Comparison of ENCODE assay signal across 1 cellular context in genomic region chr7:25179771-25180591, GRCh38.
TF ChIP-seq lines count a peak whose summit lies in the region.

No MANE protein-coding gene starts in this region.

TF ChIP-seq in SK-N-SH, 30 proteins besides CTCF, POLR2A, EP300 and RAD21 (continued from another document):
- no peak for TF ChIP-seq PBX3 (IDR thresholded peaks at IDR 0.05)
- TF ChIP-seq TEAD4 (IDR thresholded peaks at IDR 0.05; ENCODE audit: borderline replicate concordance, insufficient read depth), result no peak
- TF ChIP-seq SMC3 (IDR thresholded peaks at IDR 0.05; ENCODE audit: low read depth, low read length), result no peak; the same call in 1 of the 2 replicates
- TF ChIP-seq MEF2A (IDR thresholded peaks at IDR 0.05; ENCODE audit: borderline replicate concordance, low read depth), result no peak
- TF ChIP-seq REST (IDR thresholded peaks at IDR 0.05; ENCODE audit: low read depth, low read length), result 0 out of 2 replicates have a peak, but pooled peaks have one; percentile 3
- no peak for TF ChIP-seq FOXM1 (IDR thresholded peaks at IDR 0.05; ENCODE audit: low read depth)
- TF ChIP-seq ELF1 (IDR thresholded peaks at IDR 0.05), result peak; percentile 72
- no peak for TF ChIP-seq USF1 (IDR thresholded peaks at IDR 0.05; ENCODE audit: borderline replicate concordance, low read depth)
- no peak for TF ChIP-seq TCF12 (IDR thresholded peaks at IDR 0.05)
- peak; percentile 67; the same call in 1 of the 2 replicates for TF ChIP-seq TAF1 (IDR thresholded peaks at IDR 0.05; ENCODE audit: borderline replicate concordance, low read depth, low read length)
- no peak for TF ChIP-seq ZBTB33 (IDR thresholded peaks at IDR 0.05; ENCODE audit: borderline replicate concordance, low read depth)
- peak; percentile 37; the same call in 1 of the 2 replicates for TF ChIP-seq RCOR1 (IDR thresholded peaks at IDR 0.05; ENCODE audit: low read length)
